In genomic region chr2:162607915-162608314, GRCh38 we compare ENCODE assay signal across 1 cellular context.
TF ChIP-seq lines count a peak whose summit lies in the region.

No MANE protein-coding gene starts in this region.

TF ChIP-seq in HepG2, 621 proteins besides CTCF, POLR2A, EP300 and RAD21 (continued from another document and continues in another):
- TF ChIP-seq MAX (IDR thresholded peaks at IDR 0.05) (peak; percentile 17; the same call in 1 of the 2 replicates), TARDBP (CRISPR knock-in tag; IDR thresholded peaks at IDR 0.05) (no peak), ZNF383 (CRISPR knock-in tag; IDR thresholded peaks at IDR 0.05; ENCODE audit: borderline replicate concordance) (no peak), SP1 (IDR thresholded peaks at IDR 0.05) (no peak), SP1 (CRISPR knock-in tag; IDR thresholded peaks at IDR 0.05) (no peak), ZNF225 (CRISPR knock-in tag; IDR thresholded peaks at IDR 0.05) (no peak), ZNF577 (CRISPR knock-in tag; IDR thresholded peaks at IDR 0.05; ENCODE audit: borderline replicate concordance, low read depth) (no peak), PRPF4 (IDR thresholded peaks at IDR 0.05; ENCODE audit: low read depth, low read length, poor library complexity, severe bottlenecking) (no peak), ZFP1 (CRISPR knock-in tag; IDR thresholded peaks at IDR 0.05) (no peak), SCMH1 (CRISPR knock-in tag; IDR thresholded peaks at IDR 0.05; ENCODE audit: borderline replicate concordance) (no peak), ZNF234 (CRISPR knock-in tag; conservative IDR thresholded peaks at IDR 0.05) (no peak), BRD4 (CRISPR knock-in tag; IDR thresholded peaks at IDR 0.05) (no peak), ZNF33A (CRISPR knock-in tag; IDR thresholded peaks at IDR 0.05; ENCODE audit: borderline replicate concordance) (no peak), ZNF740 (CRISPR knock-in tag; IDR thresholded peaks at IDR 0.05) (no peak), ATF4 (CRISPR knock-in tag; IDR thresholded peaks at IDR 0.05) (peak in 1 of 2 experiments; percentile 57; a peak in 2 of 4 replicates), GMEB1 (CRISPR knock-in tag; IDR thresholded peaks at IDR 0.05; ENCODE audit: borderline replicate concordance) (no peak), ZNF34 (CRISPR knock-in tag; IDR thresholded peaks at IDR 0.05; ENCODE audit: borderline replicate concordance) (no peak), REPIN1 (CRISPR knock-in tag; IDR thresholded peaks at IDR 0.05; ENCODE audit: borderline replicate concordance, low read depth) (no peak), ZBTB25 (CRISPR knock-in tag; IDR thresholded peaks at IDR 0.05) (peak; percentile 57; the same call in 1 of the 2 replicates), ZNF10 (CRISPR knock-in tag; IDR thresholded peaks at IDR 0.05; ENCODE audit: borderline replicate concordance, low read depth) (no peak), THYN1 (CRISPR knock-in tag; IDR thresholded peaks at IDR 0.05; ENCODE audit: borderline replicate concordance, low read depth) (no peak), ZSCAN20 (CRISPR knock-in tag; IDR thresholded peaks at IDR 0.05; ENCODE audit: borderline replicate concordance) (no peak), DMTF1 (CRISPR knock-in tag; IDR thresholded peaks at IDR 0.05) (no peak), ZSCAN29 (CRISPR knock-in tag; conservative IDR thresholded peaks at IDR 0.05) (no peak), NRL (CRISPR knock-in tag; IDR thresholded peaks at IDR 0.05; ENCODE audit: borderline replicate concordance) (no peak), SMARCE1 (IDR thresholded peaks at IDR 0.05; ENCODE audit: borderline replicate concordance) (0 out of 2 replicates have a peak, but pooled peaks have one; percentile 46), AKNA (CRISPR knock-in tag; IDR thresholded peaks at IDR 0.05; ENCODE audit: borderline replicate concordance) (no peak), JUND (CRISPR knock-in tag; IDR thresholded peaks at IDR 0.05) (no peak), HNRNPLL (IDR thresholded peaks at IDR 0.05; ENCODE audit: low read depth, low read length, poor library complexity, severe bottlenecking) (no peak), ZBTB26 (CRISPR knock-in tag; IDR thresholded peaks at IDR 0.05; ENCODE audit: borderline replicate concordance) (no peak), ZBTB3 (CRISPR knock-in tag; IDR thresholded peaks at IDR 0.05; ENCODE audit: borderline replicate concordance, low read depth) (no peak), HNF4A (CRISPR knock-in tag; IDR thresholded peaks at IDR 0.05) (peak; percentile 75), SKI (IDR thresholded peaks at IDR 0.05; ENCODE audit: partially characterized antibody) (peak; percentile 75), ZIK1 (CRISPR knock-in tag; IDR thresholded peaks at IDR 0.05; ENCODE audit: borderline replicate concordance, low read depth) (no peak), IKZF4 (CRISPR knock-in tag; IDR thresholded peaks at IDR 0.05; ENCODE audit: borderline replicate concordance, low read depth, not compliant biosample characterization) (no peak), ZNF75D (CRISPR knock-in tag; IDR thresholded peaks at IDR 0.05; ENCODE audit: borderline replicate concordance) (no peak), SRSF9 (IDR thresholded peaks at IDR 0.05; ENCODE audit: borderline replicate concordance, insufficient read depth, low read depth, low read length, poor library complexity, severe bottlenecking) (no peak), ZNF558 (CRISPR knock-in tag; IDR thresholded peaks at IDR 0.05; ENCODE audit: borderline replicate concordance) (no peak), ZNF101 (CRISPR knock-in tag; IDR thresholded peaks at IDR 0.05; ENCODE audit: borderline replicate concordance, low read depth) (no peak), CCDC6 (CRISPR knock-in tag; IDR thresholded peaks at IDR 0.05) (no peak), ZNF251 (CRISPR knock-in tag; IDR thresholded peaks at IDR 0.05) (no peak), ZNF691 (CRISPR knock-in tag; IDR thresholded peaks at IDR 0.05; ENCODE audit: borderline replicate concordance, low read depth) (no peak), IRF9 (CRISPR knock-in tag; IDR thresholded peaks at IDR 0.05; ENCODE audit: borderline replicate concordance) (no peak), ATF3 (CRISPR knock-in tag; IDR thresholded peaks at IDR 0.05) (no peak), ZMAT3 (CRISPR knock-in tag; conservative IDR thresholded peaks at IDR 0.05) (no peak), DR1 (CRISPR knock-in tag; IDR thresholded peaks at IDR 0.05) (no peak), REXO4 (CRISPR knock-in tag; IDR thresholded peaks at IDR 0.05; ENCODE audit: borderline replicate concordance) (no peak), CBFB (CRISPR knock-in tag; IDR thresholded peaks at IDR 0.05) (no peak), ZNF501 (CRISPR knock-in tag; IDR thresholded peaks at IDR 0.05) (no peak)
